20 cellular contexts compared by ENCODE assay signal in the genomic region with DNA sequence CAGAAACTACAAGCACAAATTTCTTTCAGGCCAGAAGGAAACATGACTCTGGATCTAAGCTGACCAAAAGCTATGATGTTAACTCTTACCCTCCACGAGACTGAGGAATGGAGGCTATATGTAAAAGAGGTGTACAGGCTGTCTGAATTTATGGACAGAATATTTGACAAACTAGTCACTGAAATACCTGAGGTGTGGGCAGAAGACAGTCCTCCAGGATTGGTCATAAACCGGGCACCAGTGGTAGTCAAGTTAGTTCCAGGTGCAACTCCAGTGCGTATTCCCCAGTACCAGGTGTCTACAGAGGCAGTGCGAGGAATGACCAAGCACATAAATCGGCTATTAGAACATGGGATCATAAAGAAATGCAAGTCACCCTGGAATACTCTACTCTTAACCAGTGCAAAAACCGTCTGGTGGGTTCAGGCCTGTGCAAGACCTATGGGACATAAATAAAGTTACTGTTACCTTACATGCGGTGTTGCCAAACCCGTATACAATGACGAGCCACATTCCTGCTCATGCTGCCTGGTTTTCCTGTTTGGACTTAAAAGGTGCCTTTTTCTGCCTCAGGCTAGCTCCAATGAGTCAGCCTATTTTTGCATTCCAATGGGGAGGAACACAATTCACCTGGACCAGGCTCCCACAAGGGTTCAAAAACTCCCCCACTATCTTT. TPM values are rescaled to one million over a fixed set of nuclear protein-coding genes. Genes with fewer than 3 reads are reported as not detected.
A peak's percentile ranks its signal among the peaks of the same experiment; 100 is the strongest.
DNase-seq lines count a peak whose midpoint lies in the region; ATAC-seq and TF ChIP-seq lines count a peak whose summit lies in the region.
"Had no signal": no experiment of that assay in that cellular context is flagged by ENCODE, and none has a peak within 500 bp of the region (broad histone marks: within the 10 kb centered on the region; RNA-seq: fewer than 3 reads in every experiment).

No MANE protein-coding gene starts in this region.

- H3K18ac ChIP-seq in trophoblast cell (ENCODE audit: low read length) = peak overlapping the region; percentile 67

- H3K9me2 ChIP-seq in PC-9 (ENCODE audit: insufficient read depth) = no peaks in the 10 kb centered on the region

- peak; percentile 62 to 81 for DNase-seq in PC-9
- peak; percentile 93 to 97 for DNase-seq in trophoblast cell
- DNase-seq in activated T-cell treated with anti-CD3 and anti-CD28 coated beads for 4 hours = no peak
- no peak for DNase-seq in hypothalamus (lab: John Stamatoyannopoulos, UW)
- DNase-seq in activated naive CD8-positive, alpha-beta T cell treated with anti-CD3 and anti-CD28 coated beads, Interleukin-2, amount 50 U/mL, for 24 hours = no peak
- DNase-seq: activated CD4-positive, alpha-beta T cell treated with anti-CD3 and anti-CD28 coated beads, Interleukin-2, amount 50 U/mL, for 1 hour; dorsolateral prefrontal cortex; GOT3; lower lobe of right lung; naive B cell; NCI-H2029; NCI-H524 treated with DMSO at 0.1 percent for 48 hours; stimulated activated CD4-positive, alpha-beta T cell treated with anti-CD3 and anti-CD28 coated beads, Interleukin-15, amount 100 ng/mL, for 24 hours; stimulated activated naive CD8-positive, alpha-beta T cell treated with anti-CD3 and anti-CD28 coated beads, Interleukin-15, amount 100 ng/mL, for 72 hours had no signal

- H3K9me3 Mint-ChIP-seq in activated naive CD8-positive, alpha-beta T cell treated with anti-CD3 and anti-CD28 coated beads, Interleukin-2, amount 50 U/mL, for 24 hours = peaks cover 18% of the 10 kb centered on the region

- peak; percentile 5 for TF ChIP-seq POLR2A in GM18526 (IDR thresholded peaks at IDR 0.05; ENCODE audit: extremely low read depth, insufficient read length)

- H3K4ac ChIP-seq in trophoblast cell (ENCODE audit: low read depth, low read length) = peak overlapping the region; percentile 28

- peak overlapping the region; percentile 84 for H4K8ac ChIP-seq in trophoblast cell (ENCODE audit: low read depth, low read length)

- H3K23ac ChIP-seq in trophoblast cell (ENCODE audit: low read length) = no peak overlapping the region

- H2AFZ ChIP-seq in PC-9 (no peak overlapping the region), trophoblast cell (ENCODE audit: insufficient read depth, low read length, poor library complexity) (no peak overlapping the region)

- no peak overlapping the region for H3K27ac Mint-ChIP-seq in activated naive CD8-positive, alpha-beta T cell treated with anti-CD3 and anti-CD28 coated beads, Interleukin-2, amount 50 U/mL, for 24 hours
- H3K27ac Mint-ChIP-seq: activated naive CD8-positive, alpha-beta T cell; naive B cell; stimulated activated naive CD8-positive, alpha-beta T cell treated with anti-CD3 and anti-CD28 coated beads, Interleukin-15, amount 100 ng/mL, for 72 hours had no signal

- peaks cover 7% of the 10 kb centered on the region for H3K4me1 Mint-ChIP-seq in activated naive CD8-positive, alpha-beta T cell treated with anti-CD3 and anti-CD28 coated beads, Interleukin-2, amount 50 U/mL, for 24 hours

- no peak overlapping the region for H4K12ac ChIP-seq in trophoblast cell (ENCODE audit: low read depth, low read length)

- H3K4me1 ChIP-seq in PC-9 (replicated peaks; ENCODE audit: insufficient read depth) (peaks cover 18% of the 10 kb centered on the region), esophagus (ENCODE audit: control insufficient read depth in 2 of 2, insufficient read depth in 2 of 2, low read length in 1 of 2) (peaks cover 4 to 5% of the 10 kb centered on the region in 2 donors), trophoblast cell (ENCODE audit: control insufficient read depth in 1 of 2, insufficient read depth in 2 of 2, low read length in 2 of 2) (peaks cover 14 to 23% of the 10 kb centered on the region in 2 experiments)
- H3K4me1 ChIP-seq: lower lobe of right lung had no signal

- H2BK12ac ChIP-seq in trophoblast cell (ENCODE audit: low read length) = peak overlapping the region; percentile 27

- intact Hi-C loops in PC-9 (cut with micrococcal nuclease; ENCODE audit: unreplicated experiment) = loop anchor here (10.0 kb wide), 1 partner anchor 662 kb away; no protein-coding TSS in a partner anchor

- peak overlapping the region; percentile 8 for H3K14ac ChIP-seq in trophoblast cell (ENCODE audit: low read length)

- no peak for TF ChIP-seq CTCF in PC-9 (conservative IDR thresholded peaks at IDR 0.05)

- peaks cover 22% of the 10 kb centered on the region for H3K79me1 ChIP-seq in trophoblast cell (ENCODE audit: low read length)

- H3K9me3 ChIP-seq in PC-9 (ENCODE audit: insufficient read depth, low read depth) = peaks cover 26% of the 10 kb centered on the region
- H3K9me3 ChIP-seq in esophagus (ENCODE audit: control insufficient read depth in 2 of 2, insufficient read depth in 1 of 2, low read depth in 1 of 2, low read length in 1 of 2) = peaks cover 1 to 7% of the 10 kb centered on the region in 2 donors
- H3K9me3 ChIP-seq in trophoblast cell (ENCODE audit: insufficient read depth, low read depth, low read length) = peaks cover 6% of the 10 kb centered on the region

- H3K27me3 ChIP-seq in PC-9 (ENCODE audit: insufficient read depth, low read depth) = no peaks in the 10 kb centered on the region
- no peaks in the 10 kb centered on the region for H3K27me3 ChIP-seq in esophagus (ENCODE audit: control insufficient read depth in 1 of 2, insufficient read depth in 2 of 2, low read length in 2 of 2)
- no peaks in the 10 kb centered on the region for H3K27me3 ChIP-seq in trophoblast cell (ENCODE audit: insufficient read depth, low read length)
- H3K27me3 ChIP-seq: dorsolateral prefrontal cortex had no signal

- H3K36me3 Mint-ChIP-seq in activated naive CD8-positive, alpha-beta T cell treated with anti-CD3 and anti-CD28 coated beads, Interleukin-2, amount 50 U/mL, for 24 hours (ENCODE audit: low read depth) = peaks cover 20% of the 10 kb centered on the region

- no peak overlapping the region for H3K4me3 ChIP-seq in PC-9
- H3K4me3 ChIP-seq in esophagus (ENCODE audit: low read depth in 1 of 2, low read length in 2 of 2) = no peak overlapping the region
- no peak overlapping the region for H3K4me3 ChIP-seq in trophoblast cell (ENCODE audit: low read depth, low read length)
- H3K4me3 ChIP-seq: dorsolateral prefrontal cortex, lower lobe of right lung had no signal

- peak overlapping the region; percentile 44 for H2AK5ac ChIP-seq in trophoblast cell (ENCODE audit: low read length)

- no peaks in the 10 kb centered on the region for H3F3A ChIP-seq in PC-9 (ENCODE audit: insufficient read depth, low read depth)

- CTCF ChIA-PET in PC-9 (lab: Charles Lee) = no interaction called here

- no peaks in the 10 kb centered on the region for H3K36me3 ChIP-seq in PC-9 (ENCODE audit: low read depth)
- peaks cover 0 to 3% of the 10 kb centered on the region in 2 donors for H3K36me3 ChIP-seq in esophagus (ENCODE audit: control insufficient read depth in 2 of 2, insufficient read depth in 2 of 2, low read length in 1 of 2)
- peaks cover 7 to 8% of the 10 kb centered on the region in 2 experiments for H3K36me3 ChIP-seq in trophoblast cell (ENCODE audit: control insufficient read depth in 1 of 2, insufficient read depth in 2 of 2, low read length in 2 of 2)

- no peak overlapping the region for H3K4me2 ChIP-seq in PC-9
- H3K4me2 ChIP-seq in trophoblast cell (ENCODE audit: low read length) = peak overlapping the region; percentile 39

- TSS peak; percentile 65 for BruUV-seq in PC-9 (replicated peaks; lab: Mats Ljungman, UMichigan)

- POLR2A ChIA-PET in PC-9 (lab: Charles Lee; ENCODE audit: unreplicated experiment) = interaction anchor here (0.6 kb wide), 1 partner anchor 12 kb away, joined by 4 read pairs; no protein-coding TSS in a partner anchor

- peak overlapping the region; percentile 99 for H2BK120ac ChIP-seq in trophoblast cell (ENCODE audit: insufficient read depth, low read length, poor library complexity)

- no peak overlapping the region for H3K9ac ChIP-seq in trophoblast cell (ENCODE audit: low read length)

- 68 to 77% methylated on average over 9 of the region's 9 CpGs for WGBS in esophagus, 2 donors
- no CpG with 5 or more reads among the region's 9 CpGs for WGBS in trophoblast cell (ENCODE audit: extremely low coverage, insufficient coverage, insufficient read length)

- H4K20me1 ChIP-seq in PC-9 (ENCODE audit: insufficient read depth) = no peaks in the 10 kb centered on the region

- no peaks in the 10 kb centered on the region for H3K79me2 ChIP-seq in PC-9 (ENCODE audit: low read depth)
- peaks cover 3% of the 10 kb centered on the region for H3K79me2 ChIP-seq in trophoblast cell (ENCODE audit: control insufficient read depth, insufficient read depth, low read length, poor library complexity)

- H3K27me3 Mint-ChIP-seq in activated naive CD8-positive, alpha-beta T cell treated with anti-CD3 and anti-CD28 coated beads, Interleukin-2, amount 50 U/mL, for 24 hours = no peaks in the 10 kb centered on the region
- H3K27me3 Mint-ChIP-seq: activated naive CD8-positive, alpha-beta T cell; naive B cell; stimulated activated naive CD8-positive, alpha-beta T cell treated with anti-CD3 and anti-CD28 coated beads, Interleukin-15, amount 100 ng/mL, for 72 hours had no signal

- peak overlapping the region; percentile 38 for H3K27ac ChIP-seq in PC-9
- peak overlapping the region; percentile 78 to 85 for H3K27ac ChIP-seq in esophagus (ENCODE audit: low read depth in 2 of 2, low read length in 1 of 2)
- peak overlapping the region; percentile 94 for H3K27ac ChIP-seq in trophoblast cell (ENCODE audit: low read depth, low read length)

- peak overlapping the region; percentile 98 for H4K91ac ChIP-seq in trophoblast cell (ENCODE audit: low read depth, low read length)

- peak overlapping the region; percentile 96 for H2BK5ac ChIP-seq in trophoblast cell (ENCODE audit: low read depth, low read length, poor library complexity)

- no peak for ATAC-seq in GM18519 (IDR thresholded peaks at IDR 0.05; ENCODE audit: low FRiP score, unreplicated experiment)
- ATAC-seq in activated naive CD8-positive, alpha-beta T cell treated with anti-CD3 and anti-CD28 coated beads, Interleukin-2, amount 50 U/mL, for 24 hours = no peak
- ATAC-seq: stimulated activated naive CD8-positive, alpha-beta T cell treated with anti-CD3 and anti-CD28 coated beads, Interleukin-15, amount 100 ng/mL, for 72 hours had no signal

- no peak overlapping the region for H3K4me3 Mint-ChIP-seq in activated naive CD8-positive, alpha-beta T cell treated with anti-CD3 and anti-CD28 coated beads, Interleukin-2, amount 50 U/mL, for 24 hours
- H3K4me3 Mint-ChIP-seq: activated naive CD8-positive, alpha-beta T cell; naive B cell; stimulated activated naive CD8-positive, alpha-beta T cell treated with anti-CD3 and anti-CD28 coated beads, Interleukin-15, amount 100 ng/mL, for 72 hours had no signal

RNA-seq across cellular contexts. Expression of a gene that starts 6.7 kb away (rescaled TPM):
- 70.5 and 76.0 TPM in 2 replicates for total RNA-seq in PC-9 (2021)
- 10 to 100 TPM; 26.0 to 27.2 TPM for polyA plus RNA-seq in esophagus
- 32.9 and 33.9 TPM in 2 replicates for polyA plus RNA-seq in trophoblast cell (2013)

RNA-seq across cellular contexts. Expression of a gene that starts 29.3 kb away (rescaled TPM):
- total RNA-seq in PC-9 (2021) = 0.25 and 0.92 TPM in 2 replicates
- 1 to 10 TPM; 1.3 to 1.9 TPM for polyA plus RNA-seq in esophagus
- polyA plus RNA-seq in trophoblast cell (2013) = 0.25 and 0.26 TPM in 2 replicates

RNA-seq across cellular contexts. Expression of a gene that starts 34.2 kb away (rescaled TPM):
- 7.6 and 8.4 TPM in 2 replicates for total RNA-seq in PC-9 (2021)
- 10 to 100 TPM; 19.9 to 21.9 TPM for polyA plus RNA-seq in esophagus
- polyA plus RNA-seq in trophoblast cell (2013) = 11.4 and 11.5 TPM in 2 replicates

RNA-seq across cellular contexts. Expression of a gene that starts 56.5 kb away (rescaled TPM):
- total RNA-seq in PC-9 (2021) = not detected in 2 replicates
- polyA plus RNA-seq in esophagus = not detected
- not detected in 2 replicates for polyA plus RNA-seq in trophoblast cell (2013)
- total RNA-seq: fibroblast of lung, lower lobe of right lung, OCI-LY7 had no signal
- polyA plus RNA-seq: fibroblast of lung had no signal

Comparison
In these comparisons a context has a peak if more than half of its experiments do, and no peak if none do; other contexts are left out.
1. DNase-seq: peak in PC-9 (2 of 2) and trophoblast cell (2 of 2); none in activated T-cell treated with anti-CD3 and anti-CD28 coated beads for 4 hours (single experiment), hypothalamus (0 of 51) and activated naive CD8-positive, alpha-beta T cell treated with anti-CD3 and anti-CD28 coated beads, Interleukin-2, amount 50 U/mL, for 24 hours (single experiment).
2. H3K27ac ChIP-seq: peak in every context shown above with its lines; median percentile 94 in trophoblast cell; 82 in esophagus; 38 in PC-9.